In the genomic region with DNA sequence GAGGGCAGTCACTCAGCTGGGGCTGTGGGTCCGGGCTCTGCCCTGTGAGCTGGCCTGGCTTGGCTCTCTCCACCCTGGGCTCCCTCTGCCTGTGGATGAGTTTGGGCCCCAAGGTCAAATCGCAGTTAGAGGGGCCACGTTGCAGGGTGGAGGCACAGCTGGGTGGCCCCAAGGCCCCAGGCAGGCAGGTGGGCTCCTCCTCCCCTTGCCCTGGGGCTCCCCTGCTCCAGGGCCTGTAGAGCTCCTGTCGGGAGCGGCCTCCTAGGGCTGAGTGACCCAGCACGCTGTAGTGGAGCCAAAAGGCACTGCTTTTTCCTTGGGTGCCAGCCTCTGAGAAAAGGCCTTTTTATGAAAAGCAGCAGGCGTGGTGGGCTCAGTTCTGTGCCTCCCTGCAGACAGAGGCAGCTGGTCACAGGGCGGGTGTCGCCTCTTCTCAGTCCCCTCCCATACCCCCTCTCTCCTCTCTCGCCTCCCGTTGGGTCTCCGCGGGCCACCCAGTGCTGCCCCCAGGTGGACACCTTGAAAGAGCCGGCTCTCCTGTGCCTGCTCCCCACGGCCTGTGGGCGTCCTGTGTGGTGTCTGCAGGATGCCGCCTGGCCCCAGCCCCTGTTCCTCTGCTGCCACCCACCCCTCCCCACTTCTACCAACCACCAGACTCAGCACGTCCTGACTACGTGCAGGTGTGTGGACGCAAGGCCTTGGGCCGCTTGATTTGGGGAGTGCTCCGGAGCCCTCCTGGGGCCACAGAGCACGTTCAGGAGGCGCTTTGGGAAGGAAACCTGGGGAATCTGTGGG, we compare ENCODE assay signal across 8 cellular contexts. TPM values are rescaled to one million over a fixed set of nuclear protein-coding genes. Genes with fewer than 3 reads are reported as not detected.
DNase-seq lines count a peak whose midpoint lies in the region; ATAC-seq and TF ChIP-seq lines count a peak whose summit lies in the region.

No MANE protein-coding gene starts in this region.

- no peaks in the 10 kb centered on the region for H3K27me3 ChIP-seq in AG04450 (ENCODE audit: control insufficient read depth, insufficient read depth, low read length)
- no peaks in the 10 kb centered on the region for H3K27me3 ChIP-seq in esophagus squamous epithelium
- no peaks in the 10 kb centered on the region for H3K27me3 ChIP-seq in tibial nerve

- TF ChIP-seq CTCF in AG04450 (IDR thresholded peaks at IDR 0.05; ENCODE audit: low read depth, low read length) (peak; percentile 66), esophagus squamous epithelium (IDR thresholded peaks at IDR 0.05) (peak; percentile 26 to 68 (median 52)), neural crest cell (conservative IDR thresholded peaks at IDR 0.05) (peak; percentile 73), tibial nerve (IDR thresholded peaks at IDR 0.05) (peak; percentile 52 to 65 (median 59))

- no peak overlapping the region for H3K4me3 Mint-ChIP-seq in neural crest cell

- peaks cover 24% of the 10 kb centered on the region for H3K36me3 Mint-ChIP-seq in neural crest cell (ENCODE audit: low read depth)

- H3K4me1 Mint-ChIP-seq in neural crest cell = peaks cover 10% of the 10 kb centered on the region

- no peak for DNase-seq in AG04450 (ENCODE audit: low read depth, low spot score)
- DNase-seq in NCI-H526 (lab: John Stamatoyannopoulos, UW) = peak; percentile 78 to 92
- peak; percentile 86 for DNase-seq in activated CD8-positive, alpha-beta memory T cell treated with anti-CD3 and anti-CD28 coated beads, Interleukin-2, amount 50 U/mL, for 48 hours
- DNase-seq in esophagus squamous epithelium (lab: John Stamatoyannopoulos, UW) = no peak
- peak; percentile 72 for DNase-seq in neural crest cell (ENCODE audit: low read depth, low spot score)
- DNase-seq in tibial nerve (ENCODE audit: low spot score in 2 of 2) = peak in 1 of 2 donors; percentile 40
- no peak for DNase-seq in NCI-H187 treated with DMSO at 0.1 percent for 48 hours (lab: John Stamatoyannopoulos, UW)

- H3K27ac Mint-ChIP-seq in neural crest cell (ENCODE audit: unreplicated experiment) = no peak overlapping the region

- H3K4me3 ChIP-seq in AG04450 (ENCODE audit: low read depth, low read length) = no peak overlapping the region
- no peak overlapping the region for H3K4me3 ChIP-seq in esophagus squamous epithelium
- H3K4me3 ChIP-seq in tibial nerve = no peak overlapping the region

- WGBS in esophagus squamous epithelium, 2 donors = 28 to 42% methylated on average over 5 to 10 of the region's 24 CpGs
- WGBS in tibial nerve, 2 donors = 28 to 43% methylated on average over 18 to 24 of the region's 24 CpGs

- H3K27me3 Mint-ChIP-seq in neural crest cell (ENCODE audit: low read depth) = no peaks in the 10 kb centered on the region

- no peak for TF ChIP-seq EP300 in tibial nerve (IDR thresholded peaks at IDR 0.05)

- CTCF ChIA-PET in AG04450 (lab: Charles Lee) = interaction anchor here (0.6 to 1.4 kb wide), 8 partner anchors 9 to 565 kb away, joined by 3 to 14 read pairs (median 4); no protein-coding TSS in a partner anchor

- H3K4me1 ChIP-seq in esophagus squamous epithelium = peaks cover 10 to 59% (median 21%) of the 10 kb centered on the region in 3 donors
- peaks cover 0 to 13% (median 4%) of the 10 kb centered on the region in 4 donors for H3K4me1 ChIP-seq in tibial nerve

- POLR2A ChIA-PET in AG04450 (lab: Yijun Ruan, JAX) = no interaction called here

- H3K9me3 ChIP-seq in AG04450 (ENCODE audit: control insufficient read depth, insufficient read depth, low read length) (peaks cover 19% of the 10 kb centered on the region), esophagus squamous epithelium (no peaks in the 10 kb centered on the region), tibial nerve (no peaks in the 10 kb centered on the region)

- TF ChIP-seq POLR2A in esophagus squamous epithelium (IDR thresholded peaks at IDR 0.05) = no peak
- TF ChIP-seq POLR2A in tibial nerve (IDR thresholded peaks at IDR 0.05) = no peak

- H3K9me3 Mint-ChIP-seq in neural crest cell = no peaks in the 10 kb centered on the region

- intact Hi-C loops in esophagus squamous epithelium (cut with DNase I) = no loop called here

- ATAC-seq in GM18868 (IDR thresholded peaks at IDR 0.05; ENCODE audit: unreplicated experiment) = peak; percentile 66

- peaks cover 0 to 65% (median 0%) of the 10 kb centered on the region in 3 donors for H3K36me3 ChIP-seq in esophagus squamous epithelium
- peaks cover 0 to 57% (median 0%) of the 10 kb centered on the region in 3 donors for H3K36me3 ChIP-seq in tibial nerve

- H3K27ac ChIP-seq in AG04450 (ENCODE audit: low read depth, low read length) (peak overlapping the region; percentile 11), esophagus squamous epithelium (no peak overlapping the region), tibial nerve (peak overlapping the region in 1 of 4 donors; percentile 51)

RNA-seq across cellular contexts. Expression of a gene that starts 13.2 kb away (rescaled TPM):
- 6.5 and 6.8 TPM in 2 replicates for polyA plus RNA-seq in AG04450 (2011; rRNA removed)
- 8.6 and 9.9 TPM in 2 replicates for polyA minus RNA-seq in AG04450 (2011; rRNA and poly(A)+ RNA removed)
- total RNA-seq in esophagus squamous epithelium (10 to 100 TPM in 3 of 4 donors, 1 to 10 TPM in 1; 7.8 to 24.5 (median 15.0) TPM), neural crest cell (29.6 and 30.0 TPM in 2 replicates), tibial nerve (10 to 100 TPM; 12.4 to 23.1 (median 13.7) TPM)

RNA-seq across cellular contexts. Expression of a gene that starts 13.6 kb away (rescaled TPM):
- 368 and 383 TPM in 2 replicates for polyA plus RNA-seq in AG04450 (2011; rRNA removed)
- polyA minus RNA-seq in AG04450 (2011; rRNA and poly(A)+ RNA removed) = 147 and 177 TPM in 2 replicates
- total RNA-seq in esophagus squamous epithelium (100 to 1,000 TPM; 230 to 373 (median 297) TPM), neural crest cell (318 and 322 TPM in 2 replicates), tibial nerve (100 to 1,000 TPM; 213 to 377 (median 341) TPM)

RNA-seq across cellular contexts. Expression of a gene that starts 26.0 kb away (rescaled TPM):
- polyA plus RNA-seq in AG04450 (2011; rRNA removed) = 15.6 and 17.1 TPM in 2 replicates
- 8.9 and 11.7 TPM in 2 replicates for polyA minus RNA-seq in AG04450 (2011; rRNA and poly(A)+ RNA removed)
- total RNA-seq in esophagus squamous epithelium (10 to 100 TPM; 17.4 to 25.5 (median 21.7) TPM), neural crest cell (32.9 and 34.6 TPM in 2 replicates), tibial nerve (10 to 100 TPM; 24.7 to 46.9 (median 41.6) TPM)

RNA-seq across cellular contexts. Expression of a gene that starts 34.5 kb away (rescaled TPM):
- polyA plus RNA-seq in AG04450 (2011; rRNA removed) = 26.2 and 30.7 TPM in 2 replicates
- 22.7 and 29.6 TPM in 2 replicates for polyA minus RNA-seq in AG04450 (2011; rRNA and poly(A)+ RNA removed)
- total RNA-seq in esophagus squamous epithelium (10 to 100 TPM; 18.1 to 30.5 (median 21.7) TPM), neural crest cell (97.1 TPM in 2 replicates), tibial nerve (10 to 100 TPM; 23.8 to 32.6 (median 28.5) TPM)

Comparison
In these comparisons a context has a peak if more than half of its experiments do, and no peak if none do; other contexts are left out.
1. DNase-seq: peak in NCI-H526 (2 of 2), activated CD8-positive, alpha-beta memory T cell treated with anti-CD3 and anti-CD28 coated beads, Interleukin-2, amount 50 U/mL, for 48 hours (single experiment) and neural crest cell (single experiment); none in AG04450 (single experiment), esophagus squamous epithelium (single experiment) and NCI-H187 treated with DMSO at 0.1 percent for 48 hours (single experiment).
2. Peak in every context shown above with its lines, with median percentiles within 50 percentile points of each other: CTCF ChIP-seq.